ENCODE assay signal across 16 cellular contexts in the genomic region with DNA sequence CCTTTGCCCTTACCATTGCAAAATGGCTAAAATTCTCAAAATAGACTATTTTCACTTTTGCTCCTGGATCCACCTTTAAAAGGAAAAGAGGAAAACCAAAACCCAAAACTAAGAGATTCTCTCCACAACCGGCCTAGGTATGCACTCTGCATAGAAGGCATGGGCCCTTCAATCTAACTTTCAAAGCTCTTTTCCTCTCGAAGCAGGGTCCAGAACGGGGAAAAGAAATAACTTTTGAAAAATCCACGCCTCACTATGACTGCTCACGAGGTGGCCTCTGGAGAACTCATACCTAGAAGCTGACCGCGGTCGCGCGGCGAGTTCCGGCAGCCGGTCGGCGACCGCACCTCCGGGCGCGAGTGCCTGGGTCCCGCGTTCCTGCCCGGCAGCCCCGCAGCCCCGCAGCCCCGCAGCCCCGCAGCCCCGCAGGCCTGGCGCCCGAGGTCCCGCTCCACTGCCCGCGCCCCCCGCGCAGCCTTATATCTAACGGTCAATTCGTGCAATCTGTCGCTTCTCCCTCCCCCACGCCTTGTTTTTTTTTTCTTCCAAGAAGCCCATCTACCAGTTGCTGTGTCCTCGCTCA. TPM values are rescaled to one million over a fixed set of nuclear protein-coding genes. Genes with fewer than 3 reads are reported as not detected.
A peak's percentile ranks its signal among the peaks of the same experiment; 100 is the strongest.
DNase-seq lines count a peak whose midpoint lies in the region; ATAC-seq and TF ChIP-seq lines count a peak whose summit lies in the region.
"Had no signal": no experiment of that assay in that cellular context is flagged by ENCODE, and none has a peak within 500 bp of the region (broad histone marks: within the 10 kb centered on the region; RNA-seq: fewer than 3 reads in every experiment).

No MANE protein-coding gene starts in this region.

- H3K27ac ChIP-seq in A673 (ENCODE audit: low read depth, low read length, poor library complexity, severe bottlenecking) (peak overlapping the region; percentile 95), coronary artery (no peak overlapping the region)
- H3K27ac ChIP-seq in naive thymus-derived CD4-positive, alpha-beta T cell (ENCODE audit: low read depth, low read length), result no peak overlapping the region
- H3K27ac ChIP-seq: prostate gland had no signal

- peak overlapping the region in 1 of 9 donors; percentile 56 for H3K27ac Mint-ChIP-seq in naive thymus-derived CD4-positive, alpha-beta T cell

- CTCF ChIA-PET in A673 (lab: Charles Lee), result no interaction called here
- CTCF ChIA-PET in naive thymus-derived CD4-positive, alpha-beta T cell (lab: Charles Lee), result no interaction called here

- 10 to 18% methylated on average over 21 to 39 of the region's 39 CpGs for WGBS in lower leg skin, 2 donors

- no peaks in the 10 kb centered on the region for H3K9me3 ChIP-seq in A673 (ENCODE audit: low read depth, low read length, poor library complexity, severe bottlenecking)
- H3K9me3 ChIP-seq in naive thymus-derived CD4-positive, alpha-beta T cell (ENCODE audit: control insufficient read depth in 2 of 3, low read length in 3 of 3), result no peaks in the 10 kb centered on the region
- H3K9me3 ChIP-seq: prostate gland had no signal

- TF ChIP-seq CTCF in A673 (conservative IDR thresholded peaks at IDR 0.05; ENCODE audit: low read depth, low read length) (no peak), coronary artery (IDR thresholded peaks at IDR 0.05) (no peak), lower leg skin (IDR thresholded peaks at IDR 0.05) (no peak)

- TF ChIP-seq POLR2A in lower leg skin (IDR thresholded peaks at IDR 0.05), result no peak

- peaks cover 72% of the 10 kb centered on the region for H3K36me3 ChIP-seq in A673 (ENCODE audit: insufficient read depth, low read length, poor library complexity, severe bottlenecking)
- no peaks in the 10 kb centered on the region for H3K36me3 ChIP-seq in naive thymus-derived CD4-positive, alpha-beta T cell (ENCODE audit: control insufficient read depth in 2 of 3, insufficient read depth in 3 of 3, low read length in 3 of 3)
- H3K36me3 ChIP-seq: prostate gland had no signal

- ATAC-seq in naive thymus-derived CD4-positive, alpha-beta T cell, result no peak
- ATAC-seq in GM18909 (IDR thresholded peaks at IDR 0.05; ENCODE audit: poor library complexity, unreplicated experiment), result no peak
- ATAC-seq: stimulated activated naive B cell treated with anti-CD40 and anti-IgM and Interleukin-4, amounts not matched to agents 10 μg/mL and 1 μg/mL and 100 μg/mL, for 72 hours had no signal

- peaks cover 11% of the 10 kb centered on the region for H3K4me1 ChIP-seq in A673 (ENCODE audit: insufficient read depth, low read length, poor library complexity, severe bottlenecking)
- H3K4me1 ChIP-seq in naive thymus-derived CD4-positive, alpha-beta T cell (ENCODE audit: control insufficient read depth in 2 of 2, insufficient read depth in 2 of 2, low read length in 2 of 2), result no peaks in the 10 kb centered on the region
- H3K4me1 ChIP-seq: prostate gland had no signal

- H3K36me3 Mint-ChIP-seq in naive thymus-derived CD4-positive, alpha-beta T cell, result peaks cover 4 to 14% (median 10%) of the 10 kb centered on the region in 5 donors

- BruUV-seq in A673 (replicated peaks; lab: Mats Ljungman, UMichigan), result no TSS peak

- peaks cover 0 to 54% (median 15%) of the 10 kb centered on the region in 11 donors for H3K9me3 Mint-ChIP-seq in naive thymus-derived CD4-positive, alpha-beta T cell

- peak overlapping the region; percentile 71 for H3K4me3 ChIP-seq in A673 (ENCODE audit: low read depth, low read length, poor library complexity, severe bottlenecking)
- peak overlapping the region; percentile 48 for H3K4me3 ChIP-seq in coronary artery
- no peak overlapping the region for H3K4me3 ChIP-seq in naive thymus-derived CD4-positive, alpha-beta T cell (ENCODE audit: low read length)
- H3K4me3 ChIP-seq in lower leg skin (ENCODE audit: low read depth, poor library complexity, severe bottlenecking), result no peak overlapping the region
- H3K4me3 ChIP-seq: prostate gland had no signal

- no peaks in the 10 kb centered on the region for H3K27me3 ChIP-seq in A673 (replicated peaks; ENCODE audit: insufficient read depth, low read depth, low read length, poor library complexity)
- H3K27me3 ChIP-seq in naive thymus-derived CD4-positive, alpha-beta T cell (ENCODE audit: control insufficient read depth in 2 of 2, insufficient read depth in 2 of 2, low read length in 2 of 2), result peaks cover 9 to 36% of the 10 kb centered on the region in 2 donors

- intact Hi-C loops in A673 (cut with micrococcal nuclease; ENCODE audit: unreplicated experiment), result loop anchor here (10.0 kb wide), 1 partner anchor 143 kb away; no protein-coding TSS in a partner anchor
- intact Hi-C loops in naive thymus-derived CD4-positive, alpha-beta T cell (cut with micrococcal nuclease), result no loop called here
- intact Hi-C loops in lower leg skin (cut with DNase I; ENCODE audit: low total_unique reads), result no loop called here

- peak overlapping the region in 7 of 10 donors; percentile 48 to 74 (median 60) for H3K4me3 Mint-ChIP-seq in naive thymus-derived CD4-positive, alpha-beta T cell

- peaks cover 14 to 49% (median 28%) of the 10 kb centered on the region in 7 donors for H3K4me1 Mint-ChIP-seq in naive thymus-derived CD4-positive, alpha-beta T cell

- POLR2A ChIA-PET in A673 (lab: Charles Lee; ENCODE audit: low non-redundant PET), result no interaction called here
- POLR2A ChIA-PET in naive thymus-derived CD4-positive, alpha-beta T cell (lab: Charles Lee), result no interaction called here

- peak; percentile 32 for DNase-seq in A673 (ENCODE audit: low spot score)
- DNase-seq in ELF-1 (ENCODE audit: low read depth, low spot score), result peak; percentile 37
- no peak for DNase-seq in coronary artery (ENCODE audit: low spot score)
- no peak for DNase-seq in naive thymus-derived CD4-positive, alpha-beta T cell
- no peak for DNase-seq in lower leg skin (ENCODE audit: low spot score in 2 of 2)
- DNase-seq in stimulated activated CD4-positive, alpha-beta T cell treated with anti-CD3 and anti-CD28 coated beads, Interleukin-1b, Interleukin-23, amount 100 ng/mL, for 48 hours, result no peak
- DNase-seq: activated CD4-positive, CD25-positive, alpha-beta regulatory T cell treated with anti-CD3 and anti-CD28 coated beads, Interleukin-2, amount 50 U/mL, for 72 hours; DND-41; IMR-90; NCI-H1092; NCI-H2227 treated with DMSO at 0.1 percent for 48 hours; stimulated activated naive B cell treated with anti-CD40 and anti-IgM and Interleukin-4, amounts not matched to agents 10 μg/mL and 1 μg/mL and 100 μg/mL, for 72 hours; SW 1271 had no signal

- peaks cover 81 to 85% (median 83%) of the 10 kb centered on the region in 5 donors for H3K27me3 Mint-ChIP-seq in naive thymus-derived CD4-positive, alpha-beta T cell

RNA-seq across cellular contexts. Expression of a gene that starts 2.6 kb away (rescaled TPM):
- total RNA-seq in A673 (2021) (129 and 147 TPM in 2 replicates), lower leg skin (not detected)
- total RNA-seq in naive thymus-derived CD4-positive, alpha-beta T cell, result not detected
- not detected for polyA plus RNA-seq in naive thymus-derived CD4-positive, alpha-beta T cell
- total RNA-seq: IMR-90, lung microvascular endothelial cell, prostate gland had no signal
- polyA plus RNA-seq: IMR-90 had no signal

Comparison
In these comparisons a context has a peak if more than half of its experiments do, and no peak if none do; other contexts are left out.
1. DNase-seq: peak in A673 (single experiment) and ELF-1 (single experiment); none in coronary artery (single experiment), naive thymus-derived CD4-positive, alpha-beta T cell (0 of 9), lower leg skin (0 of 2) and stimulated activated CD4-positive, alpha-beta T cell treated with anti-CD3 and anti-CD28 coated beads, Interleukin-1b, Interleukin-23, amount 100 ng/mL, for 48 hours (single experiment).
2. H3K4me3 ChIP-seq: peak in A673 (single experiment) and coronary artery (single experiment); none in naive thymus-derived CD4-positive, alpha-beta T cell (single experiment) and lower leg skin (single experiment).
3. RNA of a gene that starts 2.6 kb away (total RNA-seq): 129 to 147 TPM in A673; not detected in naive thymus-derived CD4-positive, alpha-beta T cell and not detected in lower leg skin; every median in the first group is over 100 times any median in the second.